In the genomic region with DNA sequence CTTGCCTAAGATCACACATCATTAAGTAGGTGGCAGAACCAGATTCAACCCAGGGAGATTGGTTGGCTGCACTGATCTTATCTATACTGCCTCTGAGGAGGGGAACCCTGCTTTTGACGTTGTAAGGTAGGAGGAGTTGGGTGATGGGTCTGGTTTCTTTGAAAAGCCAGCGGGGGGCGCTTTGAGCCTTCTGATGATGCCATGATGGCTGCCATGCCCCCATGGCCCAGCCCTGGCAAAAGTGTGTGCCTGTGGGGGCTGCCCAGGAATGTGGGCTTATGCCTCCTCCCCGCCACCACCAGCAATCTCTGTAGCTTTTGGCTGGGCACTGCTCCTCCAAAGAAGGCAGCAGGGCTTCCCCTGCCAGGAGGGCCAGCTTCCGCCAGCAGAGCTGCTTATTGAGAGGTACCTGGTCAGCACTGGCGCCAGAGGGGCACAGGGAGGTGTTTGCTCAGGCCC, we compare ENCODE assay signal across 11 cellular contexts.
DNase-seq lines count a peak whose midpoint lies in the region; ATAC-seq and TF ChIP-seq lines count a peak whose summit lies in the region.
"Had no signal": no experiment of that assay in that cellular context is flagged by ENCODE, and none has a peak within 500 bp of the region (broad histone marks: within the 10 kb centered on the region; RNA-seq: fewer than 3 reads in every experiment).

No MANE protein-coding gene starts in this region.

- peaks cover 29% of the 10 kb centered on the region for H3K36me3 Mint-ChIP-seq in effector memory CD8-positive, alpha-beta T cell (ENCODE audit: insufficient read depth)

- H4K20me1 ChIP-seq in DND-41 (ENCODE audit: insufficient read depth, low read length) (peaks cover 100% of the 10 kb centered on the region), OCI-LY1 (ENCODE audit: insufficient read depth, low read length) (no peaks in the 10 kb centered on the region)

- H3K27ac Mint-ChIP-seq in effector memory CD8-positive, alpha-beta T cell = peak overlapping the region; percentile 41 to 44

- H3K27me3 Mint-ChIP-seq in effector memory CD8-positive, alpha-beta T cell = no peaks in the 10 kb centered on the region
- H3K27me3 Mint-ChIP-seq: dendritic cell treated with granulocyte-macrophage colony-stimulating factor and Interleukin-4, amounts not matched to agents 40 ng/mL and 50 ng/mL, for 4 days; T-cell had no signal

- ATAC-seq in DND-41 (ENCODE audit: insufficient read depth, low read depth) (peak; percentile 68), GM18909 (IDR thresholded peaks at IDR 0.05; ENCODE audit: poor library complexity, unreplicated experiment) (no peak)
- ATAC-seq in effector memory CD8-positive, alpha-beta T cell (replicated peaks) = peak; percentile 73

- H2AFZ ChIP-seq in DND-41 (ENCODE audit: low read depth, low read length) (no peak overlapping the region), OCI-LY1 (ENCODE audit: low read length) (no peak overlapping the region)

- TF ChIP-seq CTCF in DND-41 (IDR thresholded peaks at IDR 0.05; ENCODE audit: borderline replicate concordance, extremely low read depth, low read length, poor library complexity, severe bottlenecking) (peak; percentile 56), OCI-LY1 (IDR thresholded peaks at IDR 0.05; ENCODE audit: low read length) (peak; percentile 36)

- H3K9me3 Mint-ChIP-seq in effector memory CD8-positive, alpha-beta T cell = no peaks in the 10 kb centered on the region
- H3K9me3 Mint-ChIP-seq: dendritic cell treated with granulocyte-macrophage colony-stimulating factor and Interleukin-4, amounts not matched to agents 40 ng/mL and 50 ng/mL, for 4 days; T-cell had no signal

- no peak overlapping the region for H3K4me3 ChIP-seq in DND-41 (ENCODE audit: low read depth in 1 of 2, low read length in 2 of 2)
- H3K4me3 ChIP-seq in OCI-LY1 (ENCODE audit: low read depth, low read length, poor library complexity, severe bottlenecking) = no peak overlapping the region
- no peak overlapping the region for H3K4me3 ChIP-seq in effector memory CD4-positive, alpha-beta T cell (ENCODE audit: insufficient read depth, low read depth, low read length, poor library complexity, severe bottlenecking)
- H3K4me3 ChIP-seq: lung had no signal

- H3K9ac ChIP-seq in DND-41 (ENCODE audit: low read depth, low read length) (no peak overlapping the region), OCI-LY1 (ENCODE audit: low read length) (no peak overlapping the region)

- H3K9me2 ChIP-seq in OCI-LY1 (ENCODE audit: low read depth, low read length) = no peaks in the 10 kb centered on the region

- H3K9me3 ChIP-seq in DND-41 (ENCODE audit: insufficient read depth, low read length, severe bottlenecking) (no peaks in the 10 kb centered on the region), OCI-LY1 (ENCODE audit: low read length) (no peaks in the 10 kb centered on the region)
- no peaks in the 10 kb centered on the region for H3K9me3 ChIP-seq in effector memory CD4-positive, alpha-beta T cell (ENCODE audit: control insufficient read depth, low read length)

- H3K4me3 Mint-ChIP-seq in effector memory CD8-positive, alpha-beta T cell = no peak overlapping the region
- H3K4me3 Mint-ChIP-seq: dendritic cell treated with granulocyte-macrophage colony-stimulating factor and Interleukin-4, amounts not matched to agents 40 ng/mL and 50 ng/mL, for 4 days; T-cell had no signal

- H3K36me3 ChIP-seq in DND-41 (ENCODE audit: insufficient read depth, low read length) = peaks cover 60% of the 10 kb centered on the region
- H3K36me3 ChIP-seq in OCI-LY1 (ENCODE audit: insufficient read depth, low read length) = no peaks in the 10 kb centered on the region
- no peaks in the 10 kb centered on the region for H3K36me3 ChIP-seq in effector memory CD4-positive, alpha-beta T cell (ENCODE audit: control insufficient read depth, insufficient read depth, low read length)

- H3K4me1 ChIP-seq in DND-41 (ENCODE audit: insufficient read depth, low read length) (peaks cover 22% of the 10 kb centered on the region), OCI-LY1 (ENCODE audit: insufficient read depth, low read length, severe bottlenecking) (no peaks in the 10 kb centered on the region)
- H3K4me1 ChIP-seq in effector memory CD4-positive, alpha-beta T cell (ENCODE audit: control insufficient read depth, insufficient read depth, low read length, poor library complexity, severe bottlenecking) = peaks cover 9% of the 10 kb centered on the region

- H3K79me2 ChIP-seq in DND-41 (ENCODE audit: insufficient read depth, low read length) (peaks cover 100% of the 10 kb centered on the region), OCI-LY1 (ENCODE audit: insufficient read depth, low read length) (no peaks in the 10 kb centered on the region)

- peak; percentile 56 for DNase-seq in 8988T
- DNase-seq in DND-41 = peak; percentile 53
- peak in 1 of 3 experiments; percentile 7 for DNase-seq in effector memory CD8-positive, alpha-beta T cell
- no peak for DNase-seq in NCI-H2029 (lab: John Stamatoyannopoulos, UW)
- no peak for DNase-seq in effector memory CD4-positive, alpha-beta T cell
- DNase-seq in GOT3 (lab: John Stamatoyannopoulos, UW) = no peak

- H3K4me2 ChIP-seq in DND-41 (ENCODE audit: insufficient read depth, low read length) = no peak overlapping the region
- no peak overlapping the region for H3K4me2 ChIP-seq in OCI-LY1 (ENCODE audit: low read length)

- peaks cover 68 to 75% of the 10 kb centered on the region in 2 donors for H3K4me1 Mint-ChIP-seq in effector memory CD8-positive, alpha-beta T cell (ENCODE audit: low read depth in 2 of 2)

- H3K27me3 ChIP-seq in DND-41 (ENCODE audit: insufficient read depth, low read length, poor library complexity) (no peaks in the 10 kb centered on the region), OCI-LY1 (ENCODE audit: insufficient read depth, low read length) (no peaks in the 10 kb centered on the region)
- no peaks in the 10 kb centered on the region for H3K27me3 ChIP-seq in effector memory CD4-positive, alpha-beta T cell (replicated peaks; ENCODE audit: control insufficient read depth, insufficient read depth, low read length, poor library complexity, severe bottlenecking)

- H3F3A ChIP-seq in OCI-LY1 (ENCODE audit: insufficient read depth, low read length) = no peaks in the 10 kb centered on the region

- H3K27ac ChIP-seq in DND-41 (ENCODE audit: low read length) (peak overlapping the region; percentile 24; the same call in 1 of the 2 replicates), OCI-LY1 (ENCODE audit: low read depth, low read length, poor library complexity, severe bottlenecking) (no peak overlapping the region)
- H3K27ac ChIP-seq in effector memory CD4-positive, alpha-beta T cell (ENCODE audit: insufficient read depth, low read length, poor library complexity, severe bottlenecking) = no peak overlapping the region

Comparison
In these comparisons a context has a peak if more than half of its experiments do, and no peak if none do; other contexts are left out.
1. DNase-seq: peak in 8988T (single experiment) and DND-41 (single experiment); none in NCI-H2029 (single experiment), effector memory CD4-positive, alpha-beta T cell (0 of 3) and GOT3 (single experiment).